Comparison of ENCODE assay signal across 10 cellular contexts in genomic region chr20:1001981-1002681, GRCh38. TPM values are rescaled to one million over a fixed set of nuclear protein-coding genes. Genes with fewer than 3 reads are reported as not detected.
DNase-seq lines count a peak whose midpoint lies in the region; ATAC-seq and TF ChIP-seq lines count a peak whose summit lies in the region.
"Had no signal": no experiment of that assay in that cellular context is flagged by ENCODE, and none has a peak within 500 bp of the region (broad histone marks: within the 10 kb centered on the region; RNA-seq: fewer than 3 reads in every experiment).

RSPO4 (minus strand) TSS chr20:1002311; CDS start chr20:1002164, 147 bp downstream.

- peak within 1 kb of the TSS; percentile 70 for H3K4me3 Mint-ChIP-seq in activated naive CD4-positive, alpha-beta T cell treated with anti-CD3 and anti-CD28 coated beads, Interleukin-2, amount 50 U/mL, for 24 hours
- H3K4me3 Mint-ChIP-seq in activated T-helper 2 cell treated with anti-CD3 and anti-CD28 coated beads, Interferon-gamma antibody, Interleukin-2, Interleukin-4, amounts not matched to agents 10 μg/mL and 5 μg/mL and 100 μg/mL, durations not matched to agents 14 hours and 24 hours and 36 hours (ENCODE audit: low read depth): peak within 1 kb of the TSS; percentile 17

- ATAC-seq in left lung (peak; percentile 40), GM19467 (IDR thresholded peaks at IDR 0.05; ENCODE audit: unreplicated experiment) (no peak), GM21619 (IDR thresholded peaks at IDR 0.05; ENCODE audit: unreplicated experiment) (no peak)
- ATAC-seq: psoas muscle had no signal

- TF ChIP-seq POLR2A in thyroid gland (IDR thresholded peaks at IDR 0.05): no peak

- H3K27ac ChIP-seq in left lung: no peak within 1 kb of the TSS
- no peak within 1 kb of the TSS for H3K27ac ChIP-seq in thyroid gland
- H3K27ac ChIP-seq: KMS-11, psoas muscle had no signal

- TF ChIP-seq CTCF in left lung (IDR thresholded peaks at IDR 0.05): no peak
- no peak for TF ChIP-seq CTCF in thyroid gland (IDR thresholded peaks at IDR 0.05)

- H3K27ac Mint-ChIP-seq in activated naive CD4-positive, alpha-beta T cell treated with anti-CD3 and anti-CD28 coated beads, Interleukin-2, amount 50 U/mL, for 24 hours: peak within 1 kb of the TSS; percentile 39
- H3K27ac Mint-ChIP-seq in activated T-helper 2 cell treated with anti-CD3 and anti-CD28 coated beads, Interferon-gamma antibody, Interleukin-2, Interleukin-4, amounts not matched to agents 10 μg/mL and 5 μg/mL and 100 μg/mL, durations not matched to agents 14 hours and 24 hours and 36 hours: no peak within 1 kb of the TSS

- peaks cover 13 to 67% of the 10 kb centered on the region in 2 donors for H3K27me3 ChIP-seq in left lung
- H3K27me3 ChIP-seq in thyroid gland: peaks cover 4% of the 10 kb centered on the region

- H3K9me3 ChIP-seq in left lung (no peaks in the 10 kb centered on the region), thyroid gland (no peaks in the 10 kb centered on the region)
- H3K9me3 ChIP-seq: psoas muscle had no signal

- WGBS in thyroid gland, 2 donors: 3 to 7% methylated on average over 24 to 32 of the region's 85 CpGs

- H3K9me3 Mint-ChIP-seq in activated naive CD4-positive, alpha-beta T cell treated with anti-CD3 and anti-CD28 coated beads, Interleukin-2, amount 50 U/mL, for 24 hours: no peaks in the 10 kb centered on the region
- no peaks in the 10 kb centered on the region for H3K9me3 Mint-ChIP-seq in activated T-helper 2 cell treated with anti-CD3 and anti-CD28 coated beads, Interferon-gamma antibody, Interleukin-2, Interleukin-4, amounts not matched to agents 10 μg/mL and 5 μg/mL and 100 μg/mL, durations not matched to agents 14 hours and 24 hours and 36 hours

- no peak for DNase-seq in activated naive CD4-positive, alpha-beta T cell treated with Interleukin-2 at 50 U/mL for 16 hours
- DNase-seq in activated T-helper 2 cell treated with anti-CD3 and anti-CD28 coated beads, Interferon-gamma antibody, Interleukin-2, Interleukin-4, amounts not matched to agents 10 μg/mL and 5 μg/mL and 100 μg/mL, durations not matched to agents 14 hours and 24 hours and 36 hours (ENCODE audit: low spot score): no peak
- DNase-seq in left lung (peak in 1 of 2 donors; percentile 80), thyroid gland (peak; percentile 3 to 34), HT-29 (ENCODE audit: low spot score) (no peak)
- DNase-seq: psoas muscle had no signal

- H3K4me1 Mint-ChIP-seq in activated naive CD4-positive, alpha-beta T cell treated with anti-CD3 and anti-CD28 coated beads, Interleukin-2, amount 50 U/mL, for 24 hours: peaks cover 9% of the 10 kb centered on the region
- H3K4me1 Mint-ChIP-seq in activated T-helper 2 cell treated with anti-CD3 and anti-CD28 coated beads, Interferon-gamma antibody, Interleukin-2, Interleukin-4, amounts not matched to agents 10 μg/mL and 5 μg/mL and 100 μg/mL, durations not matched to agents 14 hours and 24 hours and 36 hours (ENCODE audit: low read depth): peaks cover 5% of the 10 kb centered on the region

- peak within 1 kb of the TSS; percentile 3 to 14 for H3K4me3 ChIP-seq in left lung
- peak within 1 kb of the TSS in 1 of 3 donors; percentile 14 for H3K4me3 ChIP-seq in thyroid gland (replicated peaks in 1 of 3)
- H3K4me3 ChIP-seq: psoas muscle had no signal

- H3K4me1 ChIP-seq in left lung (no peaks in the 10 kb centered on the region), thyroid gland (peaks cover 0 to 5% of the 10 kb centered on the region in 2 donors)
- H3K4me1 ChIP-seq: psoas muscle had no signal

- intact Hi-C loops in activated T-helper 2 cell treated with anti-CD3 and anti-CD28 coated beads, Interferon-gamma antibody, Interleukin-2, Interleukin-4, amounts not matched to agents 10 μg/mL and 5 μg/mL and 100 μg/mL, durations not matched to agents 14 hours and 24 hours and 36 hours (cut with micrococcal nuclease): no loop called here
- intact Hi-C loops in left lung (cut with DNase I) (no loop called here), thyroid gland (cut with DNase I) (no loop called here)

- H3K36me3 Mint-ChIP-seq in activated naive CD4-positive, alpha-beta T cell treated with anti-CD3 and anti-CD28 coated beads, Interleukin-2, amount 50 U/mL, for 24 hours: no peaks in the 10 kb centered on the region
- H3K36me3 Mint-ChIP-seq in activated T-helper 2 cell treated with anti-CD3 and anti-CD28 coated beads, Interferon-gamma antibody, Interleukin-2, Interleukin-4, amounts not matched to agents 10 μg/mL and 5 μg/mL and 100 μg/mL, durations not matched to agents 14 hours and 24 hours and 36 hours (ENCODE audit: low read depth): no peaks in the 10 kb centered on the region

- peaks cover 32% of the 10 kb centered on the region for H3K27me3 Mint-ChIP-seq in activated naive CD4-positive, alpha-beta T cell treated with anti-CD3 and anti-CD28 coated beads, Interleukin-2, amount 50 U/mL, for 24 hours
- peaks cover 43% of the 10 kb centered on the region for H3K27me3 Mint-ChIP-seq in activated T-helper 2 cell treated with anti-CD3 and anti-CD28 coated beads, Interferon-gamma antibody, Interleukin-2, Interleukin-4, amounts not matched to agents 10 μg/mL and 5 μg/mL and 100 μg/mL, durations not matched to agents 14 hours and 24 hours and 36 hours (ENCODE audit: low read depth)

- H3K36me3 ChIP-seq in left lung (no peaks in the 10 kb centered on the region), thyroid gland (no peaks in the 10 kb centered on the region)

RNA-seq across cellular contexts. Expression of gene RSPO4, which starts in this region (rescaled TPM):
- total RNA-seq in activated T-helper 2 cell treated with anti-CD3 and anti-CD28 coated beads, Interferon-gamma antibody, Interleukin-2, Interleukin-4, amounts not matched to agents 10 μg/mL and 5 μg/mL and 100 μg/mL, durations not matched to agents 14 hours and 24 hours and 36 hours: not detected in 2 replicates
- total RNA-seq in left lung (1 to 10 TPM; 2.2 to 6.1 TPM), thyroid gland (1 to 10 TPM in 2 of 4 donors, under 1 TPM in 2; 0.27 to 4.8 (median 0.65) TPM)
- not detected in 2 replicates for total RNA-seq in HT-29 (2014; rRNA removed; shearing (Covaris generic))

Comparison
In these comparisons a context has a peak if more than half of its experiments do, and no peak if none do; other contexts are left out.
1. DNase-seq: peak in thyroid gland (2 of 2); none in activated naive CD4-positive, alpha-beta T cell treated with Interleukin-2 at 50 U/mL for 16 hours (single experiment), activated T-helper 2 cell treated with anti-CD3 and anti-CD28 coated beads, Interferon-gamma antibody, Interleukin-2, Interleukin-4, amounts not matched to agents 10 μg/mL and 5 μg/mL and 100 μg/mL, durations not matched to agents 14 hours and 24 hours and 36 hours (single experiment) and HT-29 (single experiment).